In the genomic region with DNA sequence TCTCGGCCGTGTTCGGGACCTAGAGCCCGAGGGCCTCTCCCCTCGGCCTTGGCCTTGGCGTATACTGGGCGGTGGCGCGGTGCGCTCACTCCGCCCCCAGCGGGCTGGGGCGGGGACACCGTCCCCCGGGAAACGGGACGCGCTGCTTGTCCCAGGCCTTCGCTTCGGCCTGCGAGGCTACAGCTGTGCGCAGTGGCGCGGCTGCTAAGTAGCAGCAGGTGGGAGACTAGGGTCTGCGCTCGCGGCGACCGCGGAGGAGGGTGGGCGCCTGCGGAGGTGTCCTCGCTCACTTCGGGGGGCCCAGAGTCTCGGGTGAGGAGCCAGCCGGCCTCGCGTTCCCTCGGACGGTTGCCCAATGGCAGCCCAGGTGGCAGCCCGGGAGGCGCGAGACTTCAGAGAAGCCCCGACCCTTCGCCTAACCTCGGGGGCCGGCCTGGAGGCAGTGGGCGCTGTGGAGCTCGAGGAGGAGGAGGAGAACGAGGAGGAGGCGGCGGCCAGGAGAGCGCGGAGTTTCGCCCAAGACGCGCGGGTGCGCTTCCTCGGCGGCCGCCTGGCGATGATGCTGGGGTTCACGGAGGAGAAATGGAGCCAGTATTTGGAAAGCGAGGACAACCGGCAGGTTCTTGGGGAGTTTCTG, we compare ENCODE assay signal across 9 cellular contexts. TPM values are rescaled to one million over a fixed set of nuclear protein-coding genes. Genes with fewer than 3 reads are reported as not detected.
DNase-seq lines count a peak whose midpoint lies in the region; ATAC-seq and TF ChIP-seq lines count a peak whose summit lies in the region.
"Had no signal": no experiment of that assay in that cellular context is flagged by ENCODE, and none has a peak within 500 bp of the region (broad histone marks: within the 10 kb centered on the region; RNA-seq: fewer than 3 reads in every experiment).

A gene with protein sequence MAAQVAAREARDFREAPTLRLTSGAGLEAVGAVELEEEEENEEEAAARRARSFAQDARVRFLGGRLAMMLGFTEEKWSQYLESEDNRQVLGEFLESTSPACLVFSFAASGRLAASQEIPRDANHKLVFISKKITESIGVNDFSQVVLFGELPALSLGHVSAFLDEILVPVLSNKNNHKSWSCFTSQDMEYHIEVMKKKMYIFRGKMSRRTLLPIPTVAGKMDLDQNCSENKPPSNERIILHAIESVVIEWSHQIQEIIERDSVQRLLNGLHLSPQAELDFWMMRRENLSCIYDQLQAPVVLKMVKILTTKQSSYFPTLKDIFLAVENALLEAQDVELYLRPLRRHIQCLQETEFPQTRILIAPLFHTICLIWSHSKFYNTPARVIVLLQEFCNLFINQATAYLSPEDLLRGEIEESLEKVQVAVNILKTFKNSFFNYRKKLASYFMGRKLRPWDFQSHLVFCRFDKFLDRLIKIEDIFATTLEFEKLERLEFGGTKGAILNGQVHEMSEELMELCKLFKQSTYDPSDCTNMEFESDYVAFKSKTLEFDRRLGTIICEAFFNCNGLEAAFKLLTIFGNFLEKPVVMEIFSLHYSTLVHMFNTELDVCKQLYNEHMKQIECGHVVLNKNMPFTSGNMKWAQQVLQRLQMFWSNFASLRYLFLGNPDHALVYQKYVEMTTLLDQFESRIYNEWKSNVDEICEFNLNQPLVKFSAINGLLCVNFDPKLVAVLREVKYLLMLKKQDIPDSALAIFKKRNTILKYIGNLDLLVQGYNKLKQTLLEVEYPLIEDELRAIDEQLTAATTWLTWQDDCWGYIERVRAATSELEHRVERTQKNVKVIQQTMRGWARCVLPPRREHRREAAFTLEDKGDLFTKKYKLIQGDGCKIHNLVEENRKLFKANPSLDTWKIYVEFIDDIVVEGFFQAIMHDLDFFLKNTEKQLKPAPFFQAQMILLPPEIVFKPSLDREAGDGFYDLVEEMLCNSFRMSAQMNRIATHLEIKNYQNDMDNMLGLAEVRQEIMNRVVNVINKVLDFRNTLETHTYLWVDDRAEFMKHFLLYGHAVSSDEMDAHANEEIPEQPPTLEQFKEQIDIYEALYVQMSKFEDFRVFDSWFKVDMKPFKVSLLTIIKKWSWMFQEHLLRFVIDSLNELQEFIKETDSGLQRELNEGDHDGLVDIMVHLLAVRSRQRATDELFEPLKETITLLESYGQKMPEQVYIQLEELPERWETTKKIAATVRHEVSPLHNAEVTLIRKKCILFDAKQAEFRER (N-terminal part only) (plus strand): TSS at position 149 of the 637 bp plus-strand sequence. CDS start 207 bp downstream, at position 356.

- H3K4me3 Mint-ChIP-seq in stimulated activated naive CD8-positive, alpha-beta T cell treated with anti-CD3 and anti-CD28 coated beads, Interleukin-15, amount 100 ng/mL, for 72 hours: peak within 1 kb of the TSS; percentile 70 to 85

- H3K4me1 Mint-ChIP-seq in stimulated activated naive CD8-positive, alpha-beta T cell treated with anti-CD3 and anti-CD28 coated beads, Interleukin-15, amount 100 ng/mL, for 72 hours: peaks cover 6% of the 10 kb centered on the region

- peak within 1 kb of the TSS; percentile 34 to 60 for H3K4me3 ChIP-seq in cardiac fibroblast (replicated peaks in 1 of 2; ENCODE audit: low read depth in 2 of 2, low read length in 2 of 2)
- peak within 1 kb of the TSS; percentile 39 to 48 for H3K4me3 ChIP-seq in left lung

- H3K27ac ChIP-seq in left lung: no peak within 1 kb of the TSS
- H3K27ac ChIP-seq: neutrophil had no signal

- H3K27me3 ChIP-seq in left lung: peaks cover 23 to 65% of the 10 kb centered on the region in 2 donors

- peak; percentile 69 for ATAC-seq in GM19395 (IDR thresholded peaks at IDR 0.05; ENCODE audit: unreplicated experiment)
- peak; percentile 100 for ATAC-seq in left lung
- peak; percentile 88 for ATAC-seq in stimulated activated naive CD8-positive, alpha-beta T cell treated with anti-CD3 and anti-CD28 coated beads, Interleukin-15, amount 100 ng/mL, for 72 hours
- no peak for ATAC-seq in GM19023 (IDR thresholded peaks at IDR 0.05; ENCODE audit: unreplicated experiment)

- no peak within 1 kb of the TSS for H3K27ac Mint-ChIP-seq in stimulated activated naive CD8-positive, alpha-beta T cell treated with anti-CD3 and anti-CD28 coated beads, Interleukin-15, amount 100 ng/mL, for 72 hours

- peak; percentile 2 for TF ChIP-seq CTCF in cardiac fibroblast (IDR thresholded peaks at IDR 0.05; ENCODE audit: low read depth, low read length)
- TF ChIP-seq CTCF in left lung (IDR thresholded peaks at IDR 0.05): peak in 1 of 2 donors; percentile 19

- no peaks in the 10 kb centered on the region for H3K9me3 Mint-ChIP-seq in stimulated activated naive CD8-positive, alpha-beta T cell treated with anti-CD3 and anti-CD28 coated beads, Interleukin-15, amount 100 ng/mL, for 72 hours

- H3K27me3 Mint-ChIP-seq in stimulated activated naive CD8-positive, alpha-beta T cell treated with anti-CD3 and anti-CD28 coated beads, Interleukin-15, amount 100 ng/mL, for 72 hours: peaks cover 75% of the 10 kb centered on the region

- intact Hi-C loops in left lung (cut with DNase I): no loop called here

- peaks cover 0 to 17% of the 10 kb centered on the region in 2 donors for H3K4me1 ChIP-seq in left lung

- no peaks in the 10 kb centered on the region for H3K9me3 ChIP-seq in left lung
- H3K9me3 ChIP-seq: neutrophil had no signal

- peak; percentile 54 for DNase-seq in CD1c-positive myeloid dendritic cell (ENCODE audit: extremely low spot score)
- DNase-seq in NCI-H69 (lab: John Stamatoyannopoulos, UW): peak; percentile 91
- peak; percentile 7 to 26 for DNase-seq in cardiac fibroblast (ENCODE audit: low read depth in 2 of 2)
- DNase-seq in left lung: peak; percentile 51 to 89
- peak; percentile 21 to 28 for DNase-seq in stimulated activated naive CD8-positive, alpha-beta T cell treated with anti-CD3 and anti-CD28 coated beads, Interleukin-15, amount 100 ng/mL, for 72 hours
- no peak for DNase-seq in OCI-M1 (lab: John Stamatoyannopoulos, UW)

- no peaks in the 10 kb centered on the region for H3K36me3 ChIP-seq in left lung
- H3K36me3 ChIP-seq: neutrophil had no signal

RNA-seq across cellular contexts. Expression of the gene that starts here (rescaled TPM):
- total RNA-seq in left lung: 1 to 10 TPM; 2.8 to 5.1 TPM
